ENCODE assay signal across 8 cellular contexts in the genomic region with DNA sequence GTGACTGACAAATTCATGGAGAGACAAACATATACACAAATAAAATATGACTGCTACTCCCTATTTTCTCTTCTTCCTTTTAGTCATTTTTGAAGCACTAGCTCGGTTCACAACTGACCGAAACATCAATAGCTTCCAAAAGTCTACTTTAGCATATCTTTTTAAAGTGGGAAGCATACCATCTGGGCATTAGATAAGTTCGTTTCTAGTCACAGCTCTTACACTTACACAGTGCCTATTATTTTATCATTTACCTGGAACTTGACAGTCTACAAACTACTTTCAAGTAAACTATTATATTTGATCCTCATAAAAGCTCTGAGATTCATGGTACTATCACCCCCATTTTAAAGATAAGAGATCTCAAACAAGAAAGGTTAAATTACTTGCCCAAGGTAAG.
"Had no signal": no experiment of that assay in that cellular context is flagged by ENCODE, and none has a peak within 500 bp of the region (broad histone marks: within the 10 kb centered on the region; RNA-seq: fewer than 3 reads in every experiment).

No MANE protein-coding gene starts in this region.

- DNase-seq: GDM1, GF-D8 had no signal

- ATAC-seq: GM12878 had no signal

- H3K4me3 ChIP-seq: GM12878 had no signal

- FAIRE-seq: G401.6, GM12878, GM12891, GM12892, GM18507, GM19239 had no signal
